28 cellular contexts compared by ENCODE assay signal in the genomic region with DNA sequence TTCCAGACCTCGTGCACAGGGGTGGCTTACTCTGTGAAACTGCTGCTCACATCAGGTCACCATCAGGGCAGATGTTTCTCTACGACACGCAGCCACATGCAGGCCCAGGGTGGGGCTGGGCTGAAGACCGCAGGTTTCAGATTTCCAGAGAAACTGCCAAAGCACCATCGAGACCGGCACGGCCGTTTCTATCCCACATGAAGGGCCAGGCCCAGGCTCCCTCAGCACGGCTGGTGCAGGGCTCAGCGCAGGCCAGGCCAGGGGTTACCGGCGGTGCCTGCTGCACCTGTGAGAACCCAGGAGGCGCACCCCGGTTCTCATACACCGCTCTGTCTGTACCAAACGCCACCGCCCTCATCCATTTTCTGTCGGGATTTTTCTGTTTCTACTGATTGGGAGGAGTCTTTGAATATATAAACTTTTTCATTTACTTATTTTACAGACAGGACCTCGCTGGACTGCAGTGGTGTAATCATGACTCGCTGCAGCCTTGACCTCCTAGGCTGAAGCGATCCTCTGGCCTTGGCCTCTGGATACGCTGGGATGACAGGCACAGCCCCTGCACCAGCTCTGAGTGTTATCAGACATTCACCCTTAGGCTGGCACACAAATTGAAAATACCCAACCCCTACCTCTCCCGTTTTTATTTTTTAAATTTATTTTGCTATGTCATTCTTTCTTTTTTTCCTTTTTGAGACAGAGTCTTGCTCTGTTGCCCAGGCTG. TPM values are rescaled to one million over a fixed set of nuclear protein-coding genes. Genes with fewer than 3 reads are reported as not detected.
DNase-seq lines count a peak whose midpoint lies in the region; ATAC-seq, FAIRE-seq and TF ChIP-seq lines count a peak whose summit lies in the region.
"Had no signal": no experiment of that assay in that cellular context is flagged by ENCODE, and none has a peak within 500 bp of the region (broad histone marks: within the 10 kb centered on the region; RNA-seq: fewer than 3 reads in every experiment).

No MANE protein-coding gene starts in this region.

- no peak for TF ChIP-seq CTCF in foreskin keratinocyte (conservative IDR thresholded peaks at IDR 0.05)
- no peak for TF ChIP-seq CTCF in psoas muscle (IDR thresholded peaks at IDR 0.05)

- H3K27ac ChIP-seq in foreskin keratinocyte, result no peak overlapping the region
- no peak overlapping the region for H3K27ac ChIP-seq in psoas muscle
- H3K27ac ChIP-seq: C4-2B, tibial artery, VCaP had no signal

- peak; percentile 36 for DNase-seq in Right ventricle myocardium superior
- DNase-seq in left cardiac atrium, result no peak
- peak; percentile 10 for DNase-seq in amniotic epithelial cell (ENCODE audit: low read depth)
- DNase-seq in foreskin keratinocyte, result peak; percentile 48 to 64
- DNase-seq in psoas muscle, result peak in 1 of 2 donors; percentile 59
- DNase-seq in HTR-8/SVneo (ENCODE audit: insufficient read length, low spot score), result no peak
- DNase-seq: activated CD4-positive, alpha-beta T cell treated with anti-CD3 and anti-CD28 coated beads, Interleukin-2, amount 50 U/mL, for 48 hours; activated naive CD4-positive, alpha-beta T cell treated with anti-CD3 and anti-CD28 coated beads, Interleukin-2, amount 50 U/mL, for 16 hours; activated T-cell treated with anti-CD3 and anti-CD28 coated beads, Interleukin-2, amount 50 U/mL, for 1 hour; effector memory CD8-positive, alpha-beta T cell; hippocampal formation; islet precursor cell; mesenchymal stem cell; naive B cell; NCI-H1694; NCI-H2227 treated with DMSO at 0.1 percent for 48 hours; OCI-M1; SIG-M5; stimulated activated naive CD8-positive, alpha-beta T cell treated with anti-CD3 and anti-CD28 coated beads, Interleukin-15, Interleukin-2, amounts not matched to agents 100 U/mL and 50 U/mL, for 24 hours; T-helper 1 cell; tibial artery had no signal

- 52 to 62% (median 60%) methylated on average over 23 of the region's 23 CpGs for WGBS in psoas muscle, 3 donors

- intact Hi-C loops in Right ventricle myocardium superior (cut with DNase I), result no loop called here
- intact Hi-C loops in left cardiac atrium (cut with DNase I), result no loop called here
- intact Hi-C loops in psoas muscle (cut with DNase I), result no loop called here

- ATAC-seq in Right ventricle myocardium superior (ENCODE audit: poor library complexity), result no peak
- ATAC-seq in left cardiac atrium, result no peak
- ATAC-seq in foreskin keratinocyte, result peak; percentile 33
- ATAC-seq in psoas muscle, result peak; percentile 7 to 62 (median 52)
- ATAC-seq in HG02623 (IDR thresholded peaks at IDR 0.05; ENCODE audit: unreplicated experiment), result no peak
- no peak for ATAC-seq in HG03521 (IDR thresholded peaks at IDR 0.05; ENCODE audit: unreplicated experiment)
- ATAC-seq: effector memory CD8-positive, alpha-beta T cell; stimulated activated naive CD8-positive, alpha-beta T cell treated with anti-CD3 and anti-CD28 coated beads, Interleukin-15, Interleukin-2, amounts not matched to agents 100 U/mL and 50 U/mL, for 24 hours had no signal

- H3K9me3 ChIP-seq in psoas muscle, result no peaks in the 10 kb centered on the region
- H3K9me3 ChIP-seq: tibial artery had no signal

- no peak overlapping the region for H3K4me3 ChIP-seq in psoas muscle
- H3K4me3 ChIP-seq: skin epidermis, tibial artery had no signal

- FAIRE-seq in HTR-8/SVneo (lab: Jason Lieb, UNC), result no peak
- FAIRE-seq: astrocyte, G401.6 had no signal

- peaks cover 10% of the 10 kb centered on the region for H3K4me1 ChIP-seq in foreskin keratinocyte
- peaks cover 12% of the 10 kb centered on the region for H3K4me1 ChIP-seq in psoas muscle

- H3K36me3 ChIP-seq in psoas muscle (ENCODE audit: insufficient read depth in 1 of 2, low read depth in 1 of 2), result peaks cover 0 to 77% of the 10 kb centered on the region in 2 donors

- H3K27me3 ChIP-seq in foreskin keratinocyte (no peaks in the 10 kb centered on the region), psoas muscle (ENCODE audit: insufficient read depth in 3 of 3, low read length in 2 of 3) (no peaks in the 10 kb centered on the region)
- H3K27me3 ChIP-seq: tibial artery had no signal

RNA-seq across cellular contexts. Expression of a gene that starts 17.1 kb away (rescaled TPM):
- total RNA-seq in Right ventricle myocardium superior (133 TPM), left cardiac atrium (100 to 1,000 TPM; 121 to 128 TPM), foreskin keratinocyte (106 and 114 TPM in 2 replicates), psoas muscle (100 to 1,000 TPM; 122 to 165 (median 142) TPM)
- polyA plus RNA-seq in foreskin keratinocyte (69.9 and 73.0 TPM in 2 replicates), psoas muscle (100 to 1,000 TPM; 109 to 156 (median 116) TPM)

RNA-seq across cellular contexts. Expression of a gene that starts 57.9 kb away (rescaled TPM):
- total RNA-seq in Right ventricle myocardium superior, result 50.3 TPM
- 10 to 100 TPM; 41.9 to 59.3 TPM for total RNA-seq in left cardiac atrium
- 80.6 and 86.1 TPM in 2 replicates for total RNA-seq in foreskin keratinocyte
- polyA plus RNA-seq in foreskin keratinocyte, result 61.4 and 70.2 TPM in 2 replicates
- total RNA-seq in psoas muscle, result 10 to 100 TPM; 26.7 to 39.6 (median 33.2) TPM
- polyA plus RNA-seq in psoas muscle, result 10 to 100 TPM; 30.3 to 41.6 (median 38.9) TPM

RNA-seq across cellular contexts. Expression of a gene that starts 59.4 kb away (rescaled TPM):
- total RNA-seq in Right ventricle myocardium superior, result 15.6 TPM
- 10 to 100 TPM; 14.0 to 33.0 TPM for total RNA-seq in left cardiac atrium
- total RNA-seq in foreskin keratinocyte, result 0.32 and 0.65 TPM in 2 replicates
- polyA plus RNA-seq in foreskin keratinocyte, result 0.12 and 0.41 TPM in 2 replicates
- total RNA-seq in psoas muscle, result 10 to 100 TPM in 1 of 4 donors, 1 to 10 TPM in 3; 6.8 to 18.5 (median 8.0) TPM
- 1 to 10 TPM; 4.1 to 6.4 (median 6.2) TPM for polyA plus RNA-seq in psoas muscle

Comparison
In these comparisons a context has a peak if more than half of its experiments do, and no peak if none do; other contexts are left out.
1. DNase-seq: peak in Right ventricle myocardium superior (single experiment), amniotic epithelial cell (single experiment) and foreskin keratinocyte (2 of 2); none in left cardiac atrium (single experiment) and HTR-8/SVneo (single experiment).
2. ATAC-seq: peak in foreskin keratinocyte (single experiment) and psoas muscle (4 of 4); none in Right ventricle myocardium superior (single experiment), left cardiac atrium (0 of 2), HG02623 (single experiment) and HG03521 (single experiment).